In the genomic region with DNA sequence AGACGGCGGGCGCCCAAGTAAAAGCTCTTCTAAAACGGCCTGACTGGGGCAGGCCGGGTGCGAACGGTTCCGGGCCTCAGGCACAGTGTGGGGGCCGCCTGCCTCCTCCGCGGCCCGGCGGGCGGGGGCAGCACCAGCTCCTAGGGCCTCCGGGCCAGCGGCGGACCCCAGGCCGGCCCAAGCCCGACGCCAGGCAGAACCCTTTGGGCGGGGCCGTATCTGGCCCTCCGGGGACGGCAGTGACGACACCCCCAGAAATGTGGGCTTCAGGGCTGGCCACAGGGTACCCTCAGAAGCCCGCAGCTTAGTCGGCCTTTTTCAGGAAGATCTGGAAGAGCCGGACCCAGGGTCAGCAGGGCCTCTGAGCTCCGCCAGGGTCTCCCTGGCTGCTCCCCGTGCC, we compare ENCODE assay signal across 16 cellular contexts.
"Had no signal": no experiment of that assay in that cellular context is flagged by ENCODE, and none has a peak within 500 bp of the region (broad histone marks: within the 10 kb centered on the region; RNA-seq: fewer than 3 reads in every experiment).

No MANE protein-coding gene starts in this region.

- H3K9ac ChIP-seq: parathyroid adenoma had no signal

- H3K4me3 ChIP-seq: left lung had no signal

- H3K27me3 ChIP-seq: brain microvascular endothelial cell, left lung had no signal

- H3K27ac ChIP-seq: brain microvascular endothelial cell, parathyroid adenoma had no signal

- H2AFZ ChIP-seq: parathyroid adenoma had no signal

- FAIRE-seq: small intestine had no signal

- DNase-seq: activated gamma-delta T cell treated with Interleukin-2 at 50 U/mL for 16 hours; activated naive CD8-positive, alpha-beta T cell treated with anti-CD3 and anti-CD28 coated beads for 36 hours; activated T-cell treated with anti-CD3 and anti-CD28 coated beads, Interleukin-2, amount 50 U/mL, for 4 hours; brain microvascular endothelial cell; cerebellar nuclear complex; dermis blood vessel endothelial cell; glutamatergic neuron; mesenchymal stem cell; small intestine; stimulated activated naive B cell treated with anti-CD40 and anti-IgM and Interleukin-4, amounts not matched to agents 10 μg/mL and 1 μg/mL and 100 μg/mL, for 72 hours; trophoblast cell had no signal

- ATAC-seq: activated CD4-positive, CD25-positive, alpha-beta regulatory T cell treated with anti-CD3 and anti-CD28 coated beads, Interleukin-2, amount 50 U/mL, for 24 hours; activated T-cell treated with anti-CD3 and anti-CD28 coated beads, Interleukin-2, amount 50 U/mL, for 4 hours; esophagus mucosa; left lung; natural killer cell treated with Interleukin-12 subunit alpha and Interleukin-12 subunit beta and Interleukin-15 and Interleukin-18, amount 100 ng/mL, for 72 hours; stimulated activated naive B cell treated with anti-CD40 and anti-IgM and Interleukin-4, amounts not matched to agents 10 μg/mL and 1 μg/mL and 100 μg/mL, for 72 hours had no signal

- H3K9me3 ChIP-seq: left lung had no signal
